ENCODE assay signal across 15 cellular contexts in the genomic region with DNA sequence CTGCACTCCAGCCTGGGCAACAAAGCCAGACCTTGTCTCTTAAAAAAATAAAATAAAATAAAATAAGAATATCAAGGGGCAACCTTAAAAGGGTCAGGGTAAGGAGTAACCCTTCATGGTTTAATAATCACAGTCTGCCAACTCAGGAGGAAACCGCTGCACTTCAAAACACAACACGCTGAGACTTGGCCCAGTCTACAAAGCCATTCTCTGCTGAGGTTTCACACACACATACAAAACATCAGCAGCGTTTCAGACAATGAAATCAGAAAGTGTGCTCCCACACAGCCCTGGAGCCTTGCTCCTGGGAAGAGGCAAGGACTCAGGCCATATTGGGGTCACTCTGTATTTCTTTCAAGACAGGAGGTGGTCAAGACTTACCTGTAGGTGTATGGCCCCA. TPM values are rescaled to one million over a fixed set of nuclear protein-coding genes. Genes with fewer than 3 reads are reported as not detected.
DNase-seq lines count a peak whose midpoint lies in the region; ATAC-seq, FAIRE-seq and TF ChIP-seq lines count a peak whose summit lies in the region.
"Had no signal": no experiment of that assay in that cellular context is flagged by ENCODE, and none has a peak within 500 bp of the region (broad histone marks: within the 10 kb centered on the region; RNA-seq: fewer than 3 reads in every experiment).

No MANE protein-coding gene starts in this region.

- H3K4me3 ChIP-seq in PC-9 (no peak overlapping the region), choroid plexus epithelial cell (ENCODE audit: low read depth, low read length) (no peak overlapping the region), lower lobe of right lung (no peak overlapping the region), tibial nerve (no peak overlapping the region)

- H3K4me1 ChIP-seq in PC-9 (replicated peaks; ENCODE audit: insufficient read depth) (peaks cover 35% of the 10 kb centered on the region), lower lobe of right lung (peaks cover 79% of the 10 kb centered on the region), tibial nerve (peaks cover 5 to 79% (median 57%) of the 10 kb centered on the region in 4 donors)

- H3K36me3 ChIP-seq in PC-9 (ENCODE audit: low read depth), result peaks cover 18% of the 10 kb centered on the region
- peaks cover 48% of the 10 kb centered on the region for H3K36me3 ChIP-seq in lower lobe of right lung
- peaks cover 0 to 49% (median 0%) of the 10 kb centered on the region in 3 donors for H3K36me3 ChIP-seq in tibial nerve

- peaks cover 30% of the 10 kb centered on the region for H3K79me2 ChIP-seq in PC-9 (ENCODE audit: low read depth)

- DNase-seq in PC-9, result no peak
- peak; percentile 77 for DNase-seq in choroid plexus epithelial cell (ENCODE audit: low read depth)
- no peak for DNase-seq in lower lobe of right lung
- no peak for DNase-seq in tibial nerve (ENCODE audit: low spot score in 2 of 2)
- no peak for DNase-seq in RCC 7860 (ENCODE audit: low spot score)
- DNase-seq: activated CD4-positive, CD25-positive, alpha-beta regulatory T cell; activated T-cell treated with anti-CD3 and anti-CD28 coated beads, Interleukin-2, amount 50 U/mL, for 72 hours; KBM-7; left ventricle myocardium superior; NCI-H1694 treated with DMSO at 0.1 percent for 48 hours; NCI-H774; stimulated activated CD4-positive, alpha-beta T cell treated with anti-CD3 and anti-CD28 coated beads, Interleukin-4, amount 100 ng/mL, for 24 hours; stimulated activated naive CD8-positive, alpha-beta T cell treated with anti-CD3 and anti-CD28 coated beads, Interleukin-15, amount 100 ng/mL, for 72 hours had no signal

- no peaks in the 10 kb centered on the region for H4K20me1 ChIP-seq in PC-9 (ENCODE audit: insufficient read depth)

- TF ChIP-seq CTCF in PC-9 (conservative IDR thresholded peaks at IDR 0.05) (no peak), choroid plexus epithelial cell (conservative IDR thresholded peaks at IDR 0.05; ENCODE audit: low read depth, low read length) (no peak), lower lobe of right lung (IDR thresholded peaks at IDR 0.05) (no peak), tibial nerve (IDR thresholded peaks at IDR 0.05) (no peak)

- H3K27me3 ChIP-seq in PC-9 (ENCODE audit: insufficient read depth, low read depth) (no peaks in the 10 kb centered on the region), lower lobe of right lung (ENCODE audit: low read depth) (no peaks in the 10 kb centered on the region), tibial nerve (no peaks in the 10 kb centered on the region)

- CTCF ChIA-PET in PC-9 (lab: Charles Lee), result no interaction called here

- 62 to 77% methylated on average over 3 of the region's 3 CpGs for WGBS in tibial nerve, 2 donors

- BruUV-seq in PC-9 (replicated peaks; lab: Mats Ljungman, UMichigan), result no TSS peak

- intact Hi-C loops in PC-9 (cut with micrococcal nuclease; ENCODE audit: unreplicated experiment) (no loop called here), lower lobe of right lung (cut with DNase I) (no loop called here)

- no peak for ATAC-seq in lower lobe of right lung
- ATAC-seq in HG03457 (IDR thresholded peaks at IDR 0.05; ENCODE audit: unreplicated experiment), result no peak
- ATAC-seq in GM18861 (IDR thresholded peaks at IDR 0.05; ENCODE audit: unreplicated experiment), result no peak
- ATAC-seq: activated T-cell treated with anti-CD3 and anti-CD28 coated beads, Interleukin-2, amount 50 U/mL, for 72 hours; left ventricle myocardium superior; stimulated activated naive CD8-positive, alpha-beta T cell treated with anti-CD3 and anti-CD28 coated beads, Interleukin-15, amount 100 ng/mL, for 72 hours had no signal

- POLR2A ChIA-PET in PC-9 (lab: Charles Lee; ENCODE audit: unreplicated experiment), result no interaction called here

- no peak for FAIRE-seq in RCC 7860 (lab: Jason Lieb, UNC)

- peaks cover 22% of the 10 kb centered on the region for H3F3A ChIP-seq in PC-9 (ENCODE audit: insufficient read depth, low read depth)

- H3K9me3 ChIP-seq in PC-9 (ENCODE audit: insufficient read depth, low read depth) (no peaks in the 10 kb centered on the region), lower lobe of right lung (no peaks in the 10 kb centered on the region), tibial nerve (peaks cover 0 to 3% (median 0%) of the 10 kb centered on the region in 4 donors)

- H2AFZ ChIP-seq in PC-9, result no peak overlapping the region

- no peak for TF ChIP-seq EP300 in tibial nerve (IDR thresholded peaks at IDR 0.05)

- peak overlapping the region; percentile 99 for H3K27ac ChIP-seq in PC-9
- H3K27ac ChIP-seq in lower lobe of right lung, result peak overlapping the region; percentile 56
- H3K27ac ChIP-seq in tibial nerve, result peak overlapping the region in 3 of 4 donors; percentile 77 to 91 (median 89)

- TF ChIP-seq POLR2A in tibial nerve (IDR thresholded peaks at IDR 0.05), result no peak

- H3K9me2 ChIP-seq in PC-9 (ENCODE audit: insufficient read depth), result no peaks in the 10 kb centered on the region

- peak overlapping the region; percentile 70 for H3K4me2 ChIP-seq in PC-9

RNA-seq across cellular contexts. Expression of gene SCARB2, which starts 18.3 kb away (rescaled TPM):
- total RNA-seq in PC-9 (2021) (37.6 and 64.7 TPM in 2 replicates), lower lobe of right lung (166 TPM), tibial nerve (100 to 1,000 TPM; 126 to 219 (median 143) TPM)

RNA-seq across cellular contexts. Expression of gene NUP54, which starts 47.1 kb away (rescaled TPM):
- total RNA-seq in PC-9 (2021), result 28.4 and 30.9 TPM in 2 replicates
- total RNA-seq in lower lobe of right lung, result 34.5 TPM
- total RNA-seq in tibial nerve, result 10 to 100 TPM; 27.5 to 39.6 (median 31.8) TPM

RNA-seq across cellular contexts. Expression of gene FAM47E, which starts 56.2 kb away (rescaled TPM):
- total RNA-seq in PC-9 (2021) (2.2 and 2.5 TPM in 2 replicates), lower lobe of right lung (6.4 TPM), tibial nerve (1 to 10 TPM in 3 of 4 donors, under 1 TPM in 1; 0.30 to 4.6 (median 1.5) TPM)
- total RNA-seq: activated T-cell treated with anti-CD3 and anti-CD28 coated beads, Interleukin-2, amount 50 U/mL, for 72 hours had no signal
